ENCODE assay signal across 8 cellular contexts in genomic region chr2:40244251-40245010, GRCh38.
DNase-seq lines count a peak whose midpoint lies in the region; ATAC-seq and TF ChIP-seq lines count a peak whose summit lies in the region.

No MANE protein-coding gene starts in this region.

- H3K36me3 ChIP-seq in PC-9 (ENCODE audit: low read depth), result no peaks in the 10 kb centered on the region

- POLR2A ChIA-PET in PC-9 (lab: Charles Lee; ENCODE audit: unreplicated experiment), result no interaction called here

- H2AFZ ChIP-seq in PC-9, result no peak overlapping the region

- H3K4me2 ChIP-seq in PC-9, result no peak overlapping the region

- no peaks in the 10 kb centered on the region for H4K20me1 ChIP-seq in PC-9 (ENCODE audit: insufficient read depth)

- no peaks in the 10 kb centered on the region for H3K4me1 ChIP-seq in PC-9 (replicated peaks; ENCODE audit: insufficient read depth)

- intact Hi-C loops in PC-9 (cut with micrococcal nuclease; ENCODE audit: unreplicated experiment), result loop anchor here (1.0 to 10.0 kb wide), 5 partner anchors 158 to 520 kb away; no protein-coding TSS in a partner anchor

- H3K4me3 ChIP-seq in PC-9 (no peak overlapping the region), epithelial cell of esophagus (ENCODE audit: low read length) (no peak overlapping the region)

- CTCF ChIA-PET in PC-9 (lab: Charles Lee), result interaction anchor here (0.6 to 1.6 kb wide), 4 partner anchors 197 to 331 kb away, joined by 3 to 6 read pairs (median 3); no protein-coding TSS in a partner anchor

- TF ChIP-seq CTCF in PC-9 (conservative IDR thresholded peaks at IDR 0.05) (peak; percentile 78), epithelial cell of esophagus (IDR thresholded peaks at IDR 0.05; ENCODE audit: insufficient read depth, low read depth, low read length, missing control alignments) (peak; percentile 79)

- no peaks in the 10 kb centered on the region for H3K27me3 ChIP-seq in PC-9 (ENCODE audit: insufficient read depth, low read depth)

- peak; percentile 77 for ATAC-seq in GM19395 (IDR thresholded peaks at IDR 0.05; ENCODE audit: unreplicated experiment)

- DNase-seq in DMS53 treated with DMSO at 0.1 percent for 48 hours (lab: John Stamatoyannopoulos, UW; ENCODE audit: unreplicated experiment) (peak; percentile 36), HuH-7 (ENCODE audit: low spot score) (peak; percentile 4), PC-9 (peak; percentile 43 to 55), epithelial cell of esophagus (ENCODE audit: low read depth) (peak; percentile 67), mucosa of gallbladder (ENCODE audit: low spot score) (peak; percentile 36), T1000 (lab: John Stamatoyannopoulos, UW) (no peak), GOT3 (lab: John Stamatoyannopoulos, UW) (no peak)

- H3K27ac ChIP-seq in PC-9, result no peak overlapping the region

- no peaks in the 10 kb centered on the region for H3F3A ChIP-seq in PC-9 (ENCODE audit: insufficient read depth, low read depth)

- no peaks in the 10 kb centered on the region; the same call in 1 of the 2 replicates for H3K9me3 ChIP-seq in PC-9 (ENCODE audit: insufficient read depth, low read depth)

- no peaks in the 10 kb centered on the region for H3K79me2 ChIP-seq in PC-9 (ENCODE audit: low read depth)

- no peaks in the 10 kb centered on the region for H3K9me2 ChIP-seq in PC-9 (ENCODE audit: insufficient read depth)

- no TSS peak for BruUV-seq in PC-9 (replicated peaks; lab: Mats Ljungman, UMichigan)

Comparison
In these comparisons a context has a peak if more than half of its experiments do, and no peak if none do; other contexts are left out.
1. DNase-seq: peak in DMS53 treated with DMSO at 0.1 percent for 48 hours (single experiment), HuH-7 (single experiment), PC-9 (2 of 2), epithelial cell of esophagus (single experiment) and mucosa of gallbladder (single experiment); none in T1000 (single experiment) and GOT3 (single experiment).